ENCODE assay signal across 12 cellular contexts in the genomic region with DNA sequence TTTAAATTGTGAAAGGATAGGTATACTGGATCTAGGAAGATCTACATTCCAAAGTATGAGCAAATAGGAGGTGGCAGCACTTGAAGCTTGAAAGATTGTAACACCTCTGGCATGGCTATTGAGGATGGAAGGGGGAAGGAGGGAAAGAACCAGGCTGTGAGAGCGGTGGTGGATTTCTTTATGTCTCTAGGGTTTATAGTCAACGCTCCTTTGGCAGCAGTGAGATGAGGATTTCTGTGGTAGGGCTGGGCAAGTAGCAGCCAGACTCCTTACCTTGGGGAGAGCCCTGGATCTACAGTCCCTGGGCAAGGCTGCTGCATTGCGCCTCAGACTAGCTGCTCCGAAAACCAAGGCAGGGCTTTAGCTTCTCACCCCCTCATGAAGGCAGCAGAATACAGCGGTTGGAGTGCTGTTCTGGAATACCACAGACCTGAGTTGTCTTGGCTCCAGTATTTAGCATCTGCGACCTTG. TPM values are rescaled to one million over a fixed set of nuclear protein-coding genes. Genes with fewer than 3 reads are reported as not detected.
DNase-seq lines count a peak whose midpoint lies in the region; ATAC-seq and TF ChIP-seq lines count a peak whose summit lies in the region.
"Had no signal": no experiment of that assay in that cellular context is flagged by ENCODE, and none has a peak within 500 bp of the region (broad histone marks: within the 10 kb centered on the region; RNA-seq: fewer than 3 reads in every experiment).

No MANE protein-coding gene starts in this region.

- intact Hi-C loops in activated B cell treated with CpG ODN at 0.5 μM for 24 hours (cut with micrococcal nuclease) (loop anchor here (5.0 kb wide), 1 partner anchor 43 kb away; no protein-coding TSS in a partner anchor), heart right ventricle (cut with DNase I) (no loop called here)

- CTCF ChIA-PET in activated B cell treated with CpG ODN at 0.5 μM for 24 hours (lab: Charles Lee) = no interaction called here

- H3K27me3 Mint-ChIP-seq in activated B cell treated with CpG ODN at 0.5 μM for 24 hours = no peaks in the 10 kb centered on the region
- H3K27me3 Mint-ChIP-seq in progenitor cell of endocrine pancreas = no peaks in the 10 kb centered on the region
- H3K27me3 Mint-ChIP-seq: activated T-helper 17 cell treated with anti-CD3 and anti-CD28 coated beads, Interleukin-2, amount 50 U/mL, for 72 hours had no signal

- POLR2A ChIA-PET in activated B cell treated with CpG ODN at 0.5 μM for 24 hours (lab: Charles Lee) = no interaction called here

- 42 to 67% methylated on average over 6 of the region's 6 CpGs for WGBS in heart right ventricle, 2 donors

- peaks cover 0 to 7% (median 0%) of the 10 kb centered on the region in 9 donors for H3K36me3 ChIP-seq in heart right ventricle
- H3K36me3 ChIP-seq in effector memory CD4-positive, alpha-beta T cell (ENCODE audit: control insufficient read depth, insufficient read depth, low read length) = no peaks in the 10 kb centered on the region
- H3K36me3 ChIP-seq: esophagus muscularis mucosa had no signal

- H3K9me3 ChIP-seq in heart right ventricle = peaks cover 0 to 3% (median 0%) of the 10 kb centered on the region in 11 donors
- H3K9me3 ChIP-seq in effector memory CD4-positive, alpha-beta T cell (ENCODE audit: control insufficient read depth, low read length) = no peaks in the 10 kb centered on the region
- H3K9me3 ChIP-seq: esophagus muscularis mucosa had no signal

- H3K27me3 ChIP-seq in heart right ventricle = no peaks in the 10 kb centered on the region
- no peaks in the 10 kb centered on the region for H3K27me3 ChIP-seq in effector memory CD4-positive, alpha-beta T cell (replicated peaks; ENCODE audit: control insufficient read depth, insufficient read depth, low read length, poor library complexity, severe bottlenecking)
- H3K27me3 ChIP-seq: esophagus muscularis mucosa had no signal

- peak overlapping the region; percentile 43 for H3K27ac Mint-ChIP-seq in activated B cell treated with CpG ODN at 0.5 μM for 24 hours
- peak overlapping the region; percentile 74 for H3K27ac Mint-ChIP-seq in progenitor cell of endocrine pancreas
- H3K27ac Mint-ChIP-seq: nephron progenitor cell had no signal

- H3K4me1 ChIP-seq in heart right ventricle = peaks cover 7 to 72% (median 57%) of the 10 kb centered on the region in 9 donors
- no peaks in the 10 kb centered on the region for H3K4me1 ChIP-seq in effector memory CD4-positive, alpha-beta T cell (ENCODE audit: control insufficient read depth, insufficient read depth, low read length, poor library complexity, severe bottlenecking)

- H3K36me3 Mint-ChIP-seq in activated B cell treated with CpG ODN at 0.5 μM for 24 hours (ENCODE audit: low read depth) (peaks cover 21% of the 10 kb centered on the region), progenitor cell of endocrine pancreas (ENCODE audit: insufficient read depth) (peaks cover 9% of the 10 kb centered on the region)

- H3K4me3 Mint-ChIP-seq in activated B cell treated with CpG ODN at 0.5 μM for 24 hours = no peak overlapping the region
- H3K4me3 Mint-ChIP-seq in progenitor cell of endocrine pancreas (ENCODE audit: low read depth) = no peak overlapping the region
- H3K4me3 Mint-ChIP-seq: activated T-helper 17 cell treated with anti-CD3 and anti-CD28 coated beads, Interleukin-2, amount 50 U/mL, for 72 hours; nephron progenitor cell had no signal

- no peak overlapping the region for H3K4me3 ChIP-seq in heart right ventricle
- no peak overlapping the region for H3K4me3 ChIP-seq in effector memory CD4-positive, alpha-beta T cell (ENCODE audit: insufficient read depth, low read depth, low read length, poor library complexity, severe bottlenecking)

- peaks cover 3% of the 10 kb centered on the region for H3K9me3 Mint-ChIP-seq in activated B cell treated with CpG ODN at 0.5 μM for 24 hours
- peaks cover 4% of the 10 kb centered on the region for H3K9me3 Mint-ChIP-seq in progenitor cell of endocrine pancreas (ENCODE audit: low read depth)
- H3K9me3 Mint-ChIP-seq: activated T-helper 17 cell treated with anti-CD3 and anti-CD28 coated beads, Interleukin-2, amount 50 U/mL, for 72 hours had no signal

- H3K4me1 Mint-ChIP-seq in activated B cell treated with CpG ODN at 0.5 μM for 24 hours (peaks cover 69% of the 10 kb centered on the region), progenitor cell of endocrine pancreas (ENCODE audit: low read depth) (peaks cover 24% of the 10 kb centered on the region)

- peak overlapping the region in 7 of 10 donors; percentile 4 to 48 (median 16) for H3K27ac ChIP-seq in heart right ventricle
- H3K27ac ChIP-seq in effector memory CD4-positive, alpha-beta T cell (ENCODE audit: insufficient read depth, low read length, poor library complexity, severe bottlenecking) = no peak overlapping the region

- ATAC-seq in activated B cell treated with CpG ODN at 0.5 μM for 24 hours (ENCODE audit: low read depth) (no peak), heart right ventricle (peak in 6 of 8 donors; percentile 38 to 71 (median 62)), GM21447 (IDR thresholded peaks at IDR 0.05; ENCODE audit: unreplicated experiment) (no peak)
- ATAC-seq: activated T-helper 17 cell treated with anti-CD3 and anti-CD28 coated beads, Interleukin-2, amount 50 U/mL, for 72 hours had no signal

- TF ChIP-seq CTCF in activated B cell treated with CpG ODN at 0.5 μM for 24 hours (IDR thresholded peaks at IDR 0.05) = no peak
- TF ChIP-seq CTCF in heart right ventricle (IDR thresholded peaks at IDR 0.05) = peak in 1 of 9 donors; percentile 17
- TF ChIP-seq CTCF in progenitor cell of endocrine pancreas (IDR thresholded peaks at IDR 0.05; ENCODE audit: unreplicated experiment) = no peak

- DNase-seq in EH (ENCODE audit: low read depth) = peak; percentile 24
- DNase-seq in activated B cell treated with CpG ODN at 0.5 μM for 24 hours = no peak
- no peak for DNase-seq in heart right ventricle
- no peak for DNase-seq in progenitor cell of endocrine pancreas (ENCODE audit: low spot score, unreplicated experiment)
- no peak for DNase-seq in ureter (ENCODE audit: low spot score)
- DNase-seq in effector memory CD4-positive, alpha-beta T cell = no peak
- DNase-seq in GOT3 (lab: John Stamatoyannopoulos, UW) = no peak
- DNase-seq: NCI-H1048, nephron progenitor cell had no signal

RNA-seq across cellular contexts. Expression of a gene that starts 53.2 kb away (rescaled TPM):
- total RNA-seq in activated B cell treated with CpG ODN at 0.5 μM for 24 hours (75.7 and 88.3 TPM in 2 replicates), heart right ventricle (100 to 1,000 TPM; 121 to 194 (median 173) TPM), progenitor cell of endocrine pancreas (36.2 TPM in 2 replicates), ureter (74.2 TPM)
- 10 to 100 TPM; 31.2 to 67.7 TPM for polyA plus RNA-seq in heart right ventricle

Comparison
In these comparisons a context has a peak if more than half of its experiments do, and no peak if none do; other contexts are left out.
1. ATAC-seq: peak in heart right ventricle (6 of 8); none in activated B cell treated with CpG ODN at 0.5 μM for 24 hours (single experiment) and GM21447 (single experiment).